ENCODE assay signal across 29 cellular contexts in the genomic region with DNA sequence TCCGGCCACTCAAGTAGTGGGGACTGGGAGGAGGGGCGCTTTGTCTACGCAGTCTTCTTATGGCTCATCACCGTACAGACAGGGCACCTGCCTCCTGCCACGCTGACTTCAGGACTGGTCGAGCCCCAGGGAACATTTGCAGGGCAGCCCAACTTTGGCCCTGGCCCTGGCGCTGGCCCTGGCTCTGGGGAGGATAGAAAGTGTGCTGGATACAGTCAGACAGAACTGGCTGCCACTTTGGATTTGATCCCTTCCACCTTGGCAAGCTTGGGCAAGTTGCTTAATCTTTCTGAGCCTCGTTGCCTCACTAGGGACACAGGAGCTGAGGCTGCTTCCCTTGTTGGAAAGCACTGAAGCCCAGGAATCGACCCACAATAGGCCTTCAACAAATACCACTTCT. TPM values are rescaled to one million over a fixed set of nuclear protein-coding genes. Genes with fewer than 3 reads are reported as not detected.
DNase-seq lines count a peak whose midpoint lies in the region; ATAC-seq and TF ChIP-seq lines count a peak whose summit lies in the region.
"Had no signal": no experiment of that assay in that cellular context is flagged by ENCODE, and none has a peak within 500 bp of the region (broad histone marks: within the 10 kb centered on the region; RNA-seq: fewer than 3 reads in every experiment).

No MANE protein-coding gene starts in this region.

- no peak overlapping the region for H3K27ac ChIP-seq in right cardiac atrium (ENCODE audit: low read length)
- H3K27ac ChIP-seq in psoas muscle = peak overlapping the region; percentile 58
- H3K27ac ChIP-seq: cardiac muscle cell, hepatocyte, neutrophil, prostate gland had no signal

- H3K4me3 ChIP-seq in MG63 = no peak overlapping the region
- H3K4me3 ChIP-seq in right cardiac atrium (ENCODE audit: low read length) = no peak overlapping the region
- H3K4me3 ChIP-seq in psoas muscle = no peak overlapping the region
- H3K4me3 ChIP-seq: cardiac muscle cell, hepatocyte, prostate gland had no signal

- TF ChIP-seq CTCF in psoas muscle (IDR thresholded peaks at IDR 0.05) = no peak

- H3K27me3 Mint-ChIP-seq in stimulated activated naive CD8-positive, alpha-beta T cell treated with anti-CD3 and anti-CD28 coated beads, Interleukin-15, amount 100 ng/mL, for 72 hours = no peaks in the 10 kb centered on the region
- H3K27me3 Mint-ChIP-seq: CD4-positive, CD25-positive, alpha-beta regulatory T cell had no signal

- H3K27ac Mint-ChIP-seq in stimulated activated naive CD8-positive, alpha-beta T cell treated with anti-CD3 and anti-CD28 coated beads, Interleukin-15, amount 100 ng/mL, for 72 hours = no peak overlapping the region
- H3K27ac Mint-ChIP-seq: activated naive CD4-positive, alpha-beta T cell treated with anti-CD3 and anti-CD28 coated beads for 36 hours; immature natural killer cell had no signal

- no peaks in the 10 kb centered on the region for H3K4me1 Mint-ChIP-seq in stimulated activated naive CD8-positive, alpha-beta T cell treated with anti-CD3 and anti-CD28 coated beads, Interleukin-15, amount 100 ng/mL, for 72 hours

- DNase-seq in MG63 = peak; percentile 69
- DNase-seq in right cardiac atrium = peak; percentile 60 to 76 (median 73)
- peak; percentile 78 to 93 for DNase-seq in psoas muscle
- no peak for DNase-seq in iPS-NIHi7 (ENCODE audit: extremely low spot score)
- no peak for DNase-seq in dedifferentiated amniotic fluid mesenchymal stem cell (ENCODE audit: extremely low spot score)
- no peak for DNase-seq in stimulated activated naive CD8-positive, alpha-beta T cell treated with anti-CD3 and anti-CD28 coated beads, Interleukin-15, amount 100 ng/mL, for 72 hours
- DNase-seq: activated CD4-positive, alpha-beta T cell treated with anti-CD3 and anti-CD28 coated beads for 4 hours; activated naive CD4-positive, alpha-beta T cell treated with anti-CD3 and anti-CD28 coated beads for 36 hours; activated T-cell treated with anti-CD3 and anti-CD28 coated beads, Interleukin-2, amount 50 U/mL, for 48 hours; CD4-positive, CD25-positive, alpha-beta regulatory T cell; dermis blood vessel endothelial cell; EL; HCEC 1CT; immature natural killer cell; MM.1S; NCI-H1417; NCI-H2081; NCI-H226; NCI-H748 treated with DMSO at 0.1 percent for 48 hours; RPMI8226; SK-N-SH; small intestine; stimulated activated CD4-positive, alpha-beta T cell treated with anti-CD3 and anti-CD28 coated beads, Interleukin-2, amount 100 ng/mL, for 24 hours; T-helper 2 cell had no signal

- no peaks in the 10 kb centered on the region for H3K9me3 Mint-ChIP-seq in stimulated activated naive CD8-positive, alpha-beta T cell treated with anti-CD3 and anti-CD28 coated beads, Interleukin-15, amount 100 ng/mL, for 72 hours
- H3K9me3 Mint-ChIP-seq: activated naive CD4-positive, alpha-beta T cell treated with anti-CD3 and anti-CD28 coated beads for 36 hours; CD4-positive, CD25-positive, alpha-beta regulatory T cell; immature natural killer cell had no signal

- H3K4me1 ChIP-seq in right cardiac atrium (ENCODE audit: control insufficient read depth, insufficient read depth, low read length) (no peaks in the 10 kb centered on the region), psoas muscle (peaks cover 12% of the 10 kb centered on the region)
- H3K4me1 ChIP-seq: prostate gland had no signal

- H3K27me3 ChIP-seq in MG63 (no peaks in the 10 kb centered on the region; the same call in 1 of the 2 replicates), right cardiac atrium (ENCODE audit: control insufficient read depth, insufficient read depth) (no peaks in the 10 kb centered on the region), psoas muscle (ENCODE audit: insufficient read depth in 3 of 3, low read length in 2 of 3) (no peaks in the 10 kb centered on the region)
- H3K27me3 ChIP-seq: cardiac muscle cell, hepatocyte, neutrophil had no signal

- intact Hi-C loops in right cardiac atrium (cut with DNase I) (no loop called here), psoas muscle (cut with DNase I) (no loop called here)

- H3K9me3 ChIP-seq in MG63 (no peaks in the 10 kb centered on the region), right cardiac atrium (ENCODE audit: control insufficient read depth, low read length) (no peaks in the 10 kb centered on the region), psoas muscle (no peaks in the 10 kb centered on the region)
- H3K9me3 ChIP-seq: neutrophil, prostate gland, SK-N-SH had no signal

- ATAC-seq in esophagus mucosa = peak; percentile 62
- peak; percentile 40 to 58 for ATAC-seq in right cardiac atrium
- peak; percentile 85 to 94 (median 90) for ATAC-seq in psoas muscle
- ATAC-seq in stimulated activated naive CD8-positive, alpha-beta T cell treated with anti-CD3 and anti-CD28 coated beads, Interleukin-15, amount 100 ng/mL, for 72 hours = no peak

- no peak overlapping the region for H3K4me3 Mint-ChIP-seq in stimulated activated naive CD8-positive, alpha-beta T cell treated with anti-CD3 and anti-CD28 coated beads, Interleukin-15, amount 100 ng/mL, for 72 hours
- H3K4me3 Mint-ChIP-seq: activated naive CD4-positive, alpha-beta T cell treated with anti-CD3 and anti-CD28 coated beads for 36 hours; immature natural killer cell had no signal

- WGBS in right cardiac atrium = 70% methylated on average over 9 of the region's 9 CpGs
- 16 to 24% (median 21%) methylated on average over 9 of the region's 9 CpGs for WGBS in psoas muscle, 3 donors

- H3K36me3 ChIP-seq in MG63 (no peaks in the 10 kb centered on the region), psoas muscle (ENCODE audit: insufficient read depth in 1 of 2, low read depth in 1 of 2) (no peaks in the 10 kb centered on the region)
- H3K36me3 ChIP-seq: cardiac muscle cell, prostate gland had no signal

RNA-seq across cellular contexts. Expression of gene LGALS9, which starts 13.6 kb away (rescaled TPM):
- total RNA-seq in MG63 (2014; rRNA removed; shearing (Covaris generic); ENCODE audit: low replicate concordance) = 1.2 and 1.8 TPM in 2 replicates
- total RNA-seq in esophagus mucosa (22.6 TPM), right cardiac atrium (10 to 100 TPM in 3 of 4 donors, 1 to 10 TPM in 1; 8.9 to 30.5 (median 22.9) TPM), psoas muscle (10 to 100 TPM in 3 of 4 donors, 1 to 10 TPM in 1; 9.6 to 11.7 (median 11.1) TPM)
- polyA plus RNA-seq in right cardiac atrium (13.8 TPM), psoas muscle (10 to 100 TPM in 1 of 3 donors, 1 to 10 TPM in 2; 4.3 to 10.3 (median 7.9) TPM)

Comparison
In these comparisons a context has a peak if more than half of its experiments do, and no peak if none do; other contexts are left out.
1. DNase-seq: peak in MG63 (single experiment), right cardiac atrium (3 of 3) and psoas muscle (2 of 2); none in iPS-NIHi7 (single experiment), dedifferentiated amniotic fluid mesenchymal stem cell (single experiment) and stimulated activated naive CD8-positive, alpha-beta T cell treated with anti-CD3 and anti-CD28 coated beads, Interleukin-15, amount 100 ng/mL, for 72 hours (0 of 2).